In genomic region chr20:60624066-60624465, GRCh38 we compare ENCODE assay signal across 14 cellular contexts.
DNase-seq lines count a peak whose midpoint lies in the region; ATAC-seq and TF ChIP-seq lines count a peak whose summit lies in the region.
"Had no signal": no experiment of that assay in that cellular context is flagged by ENCODE, and none has a peak within 500 bp of the region (broad histone marks: within the 10 kb centered on the region; RNA-seq: fewer than 3 reads in every experiment).

No MANE protein-coding gene starts in this region.

- H4K8ac ChIP-seq in trophoblast cell (ENCODE audit: low read depth, low read length): no peak overlapping the region

- H3K23ac ChIP-seq in trophoblast cell (ENCODE audit: low read length): no peak overlapping the region

- H3K27ac ChIP-seq in left ventricle myocardium inferior (replicated peaks) (no peak overlapping the region), trophoblast cell (ENCODE audit: low read depth, low read length) (no peak overlapping the region), aorta (ENCODE audit: low read depth in 1 of 2, low read length in 2 of 2) (no peak overlapping the region), uterus (no peak overlapping the region)

- no peak overlapping the region for H3K4me2 ChIP-seq in trophoblast cell (ENCODE audit: low read length)

- no peak overlapping the region for H3K9ac ChIP-seq in trophoblast cell (ENCODE audit: low read length)

- ATAC-seq in left cardiac atrium: peak; percentile 49 to 72
- peak; percentile 43 for ATAC-seq in left ventricle myocardium superior
- ATAC-seq in aorta (ENCODE audit: low FRiP score): no peak

- H3K4me3 ChIP-seq in left ventricle myocardium inferior (no peak overlapping the region), trophoblast cell (ENCODE audit: low read depth, low read length) (peak overlapping the region; percentile 61), aorta (ENCODE audit: low read length in 2 of 2) (no peak overlapping the region), uterus (no peak overlapping the region)
- H3K4me3 ChIP-seq: HAP-1 had no signal

- H2BK120ac ChIP-seq in trophoblast cell (ENCODE audit: insufficient read depth, low read length, poor library complexity): no peak overlapping the region

- intact Hi-C loops in left cardiac atrium (cut with DNase I) (no loop called here), left ventricle myocardium inferior (cut with micrococcal nuclease) (no loop called here), left ventricle myocardium superior (cut with micrococcal nuclease) (no loop called here), aorta (cut with DNase I) (no loop called here), uterus (cut with DNase I; ENCODE audit: low total_unique reads) (no loop called here)

- no peak for TF ChIP-seq POLR2A in uterus (IDR thresholded peaks at IDR 0.05)

- no peak overlapping the region for H2BK5ac ChIP-seq in trophoblast cell (ENCODE audit: low read depth, low read length, poor library complexity)

- no peaks in the 10 kb centered on the region for H3K4me1 ChIP-seq in left ventricle myocardium inferior
- no peaks in the 10 kb centered on the region for H3K4me1 ChIP-seq in trophoblast cell (ENCODE audit: control insufficient read depth in 1 of 2, insufficient read depth in 2 of 2, low read length in 2 of 2)
- no peaks in the 10 kb centered on the region for H3K4me1 ChIP-seq in aorta (ENCODE audit: control insufficient read depth in 1 of 2, insufficient read depth in 2 of 2, low read length in 2 of 2)
- no peaks in the 10 kb centered on the region for H3K4me1 ChIP-seq in uterus
- H3K4me1 ChIP-seq: Caco-2, HAP-1 had no signal

- WGBS in trophoblast cell (ENCODE audit: extremely low coverage, insufficient coverage, insufficient read length): no CpG with 5 or more reads among the region's 4 CpGs
- 56 to 61% methylated on average over 4 of the region's 4 CpGs for WGBS in aorta, 2 donors

- DNase-seq in left cardiac atrium (no peak), left ventricle myocardium inferior (no peak), left ventricle myocardium superior (no peak), trophoblast cell (no peak), aorta (no peak), uterus (no peak)
- DNase-seq: C1 segment of cervical spinal cord; Caco-2; CD4-positive, alpha-beta memory T cell; DMS153; DND-41; GOT3; HFFc6 had no signal

- no peak overlapping the region for H2BK12ac ChIP-seq in trophoblast cell (ENCODE audit: low read length)

- H3K9me3 ChIP-seq in left ventricle myocardium inferior (replicated peaks) (no peaks in the 10 kb centered on the region), trophoblast cell (ENCODE audit: insufficient read depth, low read depth, low read length) (no peaks in the 10 kb centered on the region), aorta (ENCODE audit: control insufficient read depth, low read length) (no peaks in the 10 kb centered on the region), uterus (no peaks in the 10 kb centered on the region)
- H3K9me3 ChIP-seq: HAP-1 had no signal

- no peaks in the 10 kb centered on the region for H3K36me3 ChIP-seq in left ventricle myocardium inferior
- H3K36me3 ChIP-seq in trophoblast cell (ENCODE audit: control insufficient read depth in 1 of 2, insufficient read depth in 2 of 2, low read length in 2 of 2): no peaks in the 10 kb centered on the region
- H3K36me3 ChIP-seq in aorta (ENCODE audit: control insufficient read depth in 1 of 2, insufficient read depth in 2 of 2, low read length in 1 of 2): no peaks in the 10 kb centered on the region
- no peaks in the 10 kb centered on the region for H3K36me3 ChIP-seq in uterus
- H3K36me3 ChIP-seq: HAP-1 had no signal

- H3K4ac ChIP-seq in trophoblast cell (ENCODE audit: low read depth, low read length): no peak overlapping the region

- no peak overlapping the region for H4K12ac ChIP-seq in trophoblast cell (ENCODE audit: low read depth, low read length)

- TF ChIP-seq CTCF in left ventricle myocardium inferior (IDR thresholded peaks at IDR 0.05; ENCODE audit: borderline replicate concordance): no peak
- no peak for TF ChIP-seq CTCF in uterus (IDR thresholded peaks at IDR 0.05)

- H3K18ac ChIP-seq in trophoblast cell (ENCODE audit: low read length): no peak overlapping the region

- no peak overlapping the region for H4K91ac ChIP-seq in trophoblast cell (ENCODE audit: low read depth, low read length)

- no peak overlapping the region for H2AFZ ChIP-seq in trophoblast cell (ENCODE audit: insufficient read depth, low read length, poor library complexity)

- no peaks in the 10 kb centered on the region for H3K79me2 ChIP-seq in trophoblast cell (ENCODE audit: control insufficient read depth, insufficient read depth, low read length, poor library complexity)

- no peaks in the 10 kb centered on the region for H3K79me1 ChIP-seq in trophoblast cell (ENCODE audit: low read length)

- H3K27me3 ChIP-seq in left ventricle myocardium inferior (ENCODE audit: low read depth) (peaks cover 30% of the 10 kb centered on the region), trophoblast cell (ENCODE audit: insufficient read depth, low read length) (no peaks in the 10 kb centered on the region), aorta (ENCODE audit: control insufficient read depth in 1 of 2, insufficient read depth in 2 of 2, low read length in 1 of 2) (no peaks in the 10 kb centered on the region), uterus (no peaks in the 10 kb centered on the region)

- no peak overlapping the region for H3K14ac ChIP-seq in trophoblast cell (ENCODE audit: low read length)

- H2AK5ac ChIP-seq in trophoblast cell (ENCODE audit: low read length): no peak overlapping the region
